22 cellular contexts compared by ENCODE assay signal in the genomic region with DNA sequence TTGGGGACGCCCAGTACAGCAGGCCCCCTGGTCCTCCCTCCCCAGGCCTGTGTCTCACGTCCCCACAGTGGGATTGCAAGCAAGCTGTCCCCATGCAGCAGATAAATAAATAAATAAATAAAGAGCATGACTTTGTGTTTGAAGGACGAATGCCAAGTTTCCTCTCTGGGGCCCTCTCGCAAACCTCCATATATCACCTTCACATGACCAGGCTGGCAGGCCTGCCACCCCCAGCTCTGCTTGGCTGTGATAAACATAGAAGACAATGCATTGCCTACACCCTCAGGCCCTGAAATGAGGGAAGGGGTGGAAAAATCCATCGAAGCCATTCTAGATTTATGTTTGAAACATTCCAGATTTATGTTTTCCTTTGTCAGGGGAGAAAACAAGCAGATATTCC.
DNase-seq lines count a peak whose midpoint lies in the region; ATAC-seq lines count a peak whose summit lies in the region.
"Had no signal": no experiment of that assay in that cellular context is flagged by ENCODE, and none has a peak within 500 bp of the region (broad histone marks: within the 10 kb centered on the region; RNA-seq: fewer than 3 reads in every experiment).

No MANE protein-coding gene starts in this region.

- DNase-seq in Right ventricle myocardium superior (no peak), left cardiac atrium (no peak), left ventricle myocardium superior (no peak), Right ventricle myocardium inferior (ENCODE audit: missing footprints) (no peak), posterior vena cava (ENCODE audit: low spot score) (peak; percentile 40), T-helper 1 cell (no peak)
- DNase-seq: 8988T; ACHN; BE2C; C1 segment of cervical spinal cord; CD4-positive, alpha-beta memory T cell; CD4-positive, CD25-positive, alpha-beta regulatory T cell; CD8-positive, alpha-beta memory T cell; COR-L47; DMS 273 treated with DMSO at 0.1 percent for 48 hours; DMS153; DMS53; DMS79; DND-41; EL; GDM1 had no signal

- intact Hi-C loops in Right ventricle myocardium superior (cut with DNase I) (no loop called here), left cardiac atrium (cut with DNase I) (no loop called here), left ventricle myocardium superior (cut with micrococcal nuclease) (no loop called here), Right ventricle myocardium inferior (cut with DNase I) (no loop called here), posterior vena cava (cut with DNase I) (loop anchor here in 1 of 2 donors (5.0 kb wide), 1 partner anchor 233 kb away; no protein-coding TSS in a partner anchor)

- ATAC-seq in Right ventricle myocardium superior (ENCODE audit: poor library complexity) = peak; percentile 18
- ATAC-seq in left cardiac atrium = no peak
- peak; percentile 71 for ATAC-seq in left ventricle myocardium superior
- no peak for ATAC-seq in Right ventricle myocardium inferior
- ATAC-seq: GM12878 had no signal

Comparison
In these comparisons a context has a peak if more than half of its experiments do, and no peak if none do; other contexts are left out.
1. ATAC-seq: peak in Right ventricle myocardium superior (single experiment) and left ventricle myocardium superior (single experiment); none in left cardiac atrium (0 of 2) and Right ventricle myocardium inferior (single experiment).